8 cellular contexts compared by ENCODE assay signal in the genomic region with DNA sequence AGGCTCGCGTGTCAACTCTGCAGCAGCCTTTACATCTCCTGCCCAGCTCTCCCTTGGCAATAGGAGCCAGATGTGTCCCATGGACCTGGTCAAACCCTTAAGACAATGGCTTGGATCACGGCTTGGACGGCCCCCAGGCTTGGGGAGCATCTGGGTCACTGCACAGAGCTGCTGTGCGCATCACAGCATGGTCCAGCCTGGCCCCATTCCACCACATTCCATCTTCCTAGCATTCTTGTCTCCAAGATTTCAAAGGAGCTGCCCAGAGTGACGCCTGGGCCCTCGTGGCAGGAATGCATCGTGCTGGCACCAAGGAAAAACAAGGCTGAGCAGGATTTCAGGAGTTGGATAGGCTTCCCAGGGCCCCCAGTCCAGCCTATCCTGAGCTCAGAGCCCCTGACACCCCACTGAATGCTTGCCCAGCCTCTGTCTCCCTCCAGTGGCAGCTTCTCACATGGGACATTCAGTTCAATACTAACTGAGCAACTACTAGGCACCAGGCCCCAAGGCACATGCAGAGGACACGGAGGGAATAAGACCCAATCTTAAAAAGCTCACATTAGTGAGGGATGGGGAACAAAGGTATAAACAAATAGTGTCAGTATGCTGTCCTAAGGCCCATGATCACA. TPM values are rescaled to one million over a fixed set of nuclear protein-coding genes. Genes with fewer than 3 reads are reported as not detected.
DNase-seq lines count a peak whose midpoint lies in the region; ATAC-seq, FAIRE-seq and TF ChIP-seq lines count a peak whose summit lies in the region.

No MANE protein-coding gene starts in this region.

- H3K27ac Mint-ChIP-seq in activated CD4-positive, alpha-beta T cell treated with anti-CD3 and anti-CD28 coated beads, Interleukin-2, amount 10 ng/mL, durations not matched to agents 24 days and 14 days = peak overlapping the region; percentile 99
- peak overlapping the region; percentile 29 for H3K27ac Mint-ChIP-seq in osteocyte (ENCODE audit: unreplicated experiment)

- no peak for TF ChIP-seq POLR2A in endothelial cell of umbilical vein (IDR thresholded peaks at IDR 0.05; ENCODE audit: low read depth, low read length)

- peaks cover 81% of the 10 kb centered on the region for H3K4me1 ChIP-seq in endothelial cell of umbilical vein (ENCODE audit: control insufficient read depth, extremely low read depth, insufficient read depth, low read length)

- H3K79me2 ChIP-seq in endothelial cell of umbilical vein (ENCODE audit: control insufficient read depth, insufficient read depth, low read length) = no peaks in the 10 kb centered on the region

- no peak overlapping the region for H2AFZ ChIP-seq in endothelial cell of umbilical vein (ENCODE audit: low read depth, low read length)

- no peaks in the 10 kb centered on the region for H3K9me1 ChIP-seq in endothelial cell of umbilical vein (replicated peaks; ENCODE audit: control insufficient read depth, extremely low read depth, insufficient read depth, low read length)

- dilution Hi-C loops in endothelial cell of umbilical vein (cut with MboI; ENCODE audit: extremely low pct_ligation_motif_present, low sequenced_read_pairs) = no loop called here

- no peak overlapping the region for H3K4me2 ChIP-seq in endothelial cell of umbilical vein (ENCODE audit: insufficient read depth, low read length)

- POLR2A ChIA-PET in RWPE1 (lab: Yijun Ruan, JAX; ENCODE audit: low non-redundant PET) (no interaction called here), endothelial cell of umbilical vein (lab: Charles Lee) (interaction anchor here (0.8 kb wide), 1 partner anchor 38 kb away, joined by 3 read pairs; no protein-coding TSS in a partner anchor)

- H3K4me3 Mint-ChIP-seq in activated CD4-positive, alpha-beta T cell treated with anti-CD3 and anti-CD28 coated beads, Interleukin-2, amount 10 ng/mL, durations not matched to agents 24 days and 14 days = peak overlapping the region; percentile 89
- H3K4me3 Mint-ChIP-seq in osteocyte (ENCODE audit: unreplicated experiment) = no peak overlapping the region

- TF ChIP-seq CTCF in RWPE1 (conservative IDR thresholded peaks at IDR 0.05; ENCODE audit: low read depth) = no peak
- TF ChIP-seq CTCF in endothelial cell of umbilical vein (IDR thresholded peaks at IDR 0.05; ENCODE audit: extremely low read depth in 1 of 2, insufficient read depth in 1 of 2, low read depth in 1 of 2, low read length in 2 of 2) = peak; percentile 62 to 65
- peak; percentile 56 for TF ChIP-seq CTCF in osteocyte (IDR thresholded peaks at IDR 0.05)

- CTCF ChIA-PET in RWPE1 (lab: Yijun Ruan, JAX) = no interaction called here
- CTCF ChIA-PET in endothelial cell of umbilical vein (lab: Charles Lee) = interaction anchor here (0.5 to 1.5 kb wide), 38 partner anchors 9 to 240 kb away, joined by 3 to 56 read pairs (median 4); partner anchors contain the start of genes BEAN1 and CDH5

- no peak for FAIRE-seq in endothelial cell of umbilical vein (lab: Jason Lieb, UNC)

- no peaks in the 10 kb centered on the region for H3K36me3 ChIP-seq in endothelial cell of umbilical vein (ENCODE audit: control insufficient read depth in 2 of 2, extremely low read depth in 1 of 2, insufficient read depth in 2 of 2, low read length in 2 of 2)

- no peak for ATAC-seq in HG03457 (IDR thresholded peaks at IDR 0.05; ENCODE audit: unreplicated experiment)

- H3K4me3 ChIP-seq in endothelial cell of umbilical vein (replicated peaks in 1 of 3; ENCODE audit: insufficient read depth in 1 of 3, low read depth in 1 of 3, low read length in 3 of 3) = no peak overlapping the region

- H3K9me3 ChIP-seq in endothelial cell of umbilical vein (replicated peaks; ENCODE audit: control insufficient read depth, insufficient read depth, low read length) = no peaks in the 10 kb centered on the region

- H4K20me1 ChIP-seq in endothelial cell of umbilical vein (replicated peaks; ENCODE audit: control insufficient read depth, extremely low read depth, insufficient read depth, low read length) = no peaks in the 10 kb centered on the region

- no peaks in the 10 kb centered on the region for H3K27me3 ChIP-seq in endothelial cell of umbilical vein (ENCODE audit: control insufficient read depth in 2 of 2, insufficient read depth in 2 of 2, low read length in 2 of 2)

- intact Hi-C loops in activated CD4-positive, alpha-beta T cell treated with anti-CD3 and anti-CD28 coated beads, Interleukin-2, amount 10 ng/mL, durations not matched to agents 24 days and 14 days (cut with micrococcal nuclease) = loop anchor here (1.0 to 2.0 kb wide), 2 partner anchors 109 to 357 kb away; no protein-coding TSS in a partner anchor
- intact Hi-C loops in endothelial cell of umbilical vein (cut with micrococcal nuclease) = loop anchor here (1.0 to 5.0 kb wide), 9 partner anchors 32 to 157 kb away; partner anchors contain the start of genes CMTM1, CMTM3 and TK2

- H3K27ac ChIP-seq in RWPE1 (peak overlapping the region; percentile 85), endothelial cell of umbilical vein (ENCODE audit: insufficient read depth, low read depth, low read length) (peak overlapping the region; percentile 87)

- no peaks in the 10 kb centered on the region for H3K27me3 Mint-ChIP-seq in activated CD4-positive, alpha-beta T cell treated with anti-CD3 and anti-CD28 coated beads, Interleukin-2, amount 10 ng/mL, durations not matched to agents 24 days and 14 days
- H3K27me3 Mint-ChIP-seq in osteocyte (ENCODE audit: unreplicated experiment) = no peaks in the 10 kb centered on the region

- peaks cover 11% of the 10 kb centered on the region for H3K36me3 Mint-ChIP-seq in activated CD4-positive, alpha-beta T cell treated with anti-CD3 and anti-CD28 coated beads, Interleukin-2, amount 10 ng/mL, durations not matched to agents 24 days and 14 days (ENCODE audit: low read depth)
- peaks cover 12% of the 10 kb centered on the region for H3K36me3 Mint-ChIP-seq in osteocyte (ENCODE audit: unreplicated experiment)

- BruUV-seq in endothelial cell of umbilical vein (replicated peaks; lab: Mats Ljungman, UMichigan) = no TSS peak

- DNase-seq in activated CD4-positive, alpha-beta T cell treated with anti-CD3 and anti-CD28 coated beads, Interleukin-2, amount 10 ng/mL, durations not matched to agents 24 days and 14 days = peak; percentile 78
- DNase-seq in activated CD4-positive, alpha-beta T cell treated with anti-CD3 and anti-CD28 coated beads for 1 hour = no peak
- no peak for DNase-seq in RWPE1 (ENCODE audit: low spot score)
- DNase-seq in endothelial cell of umbilical vein (ENCODE audit: low read depth, low spot score) = peak; percentile 66
- DNase-seq in osteocyte (ENCODE audit: extremely low spot score, unreplicated experiment) = no peak
- no peak for DNase-seq in islet precursor cell
- no peak for DNase-seq in amniotic stem cell (lab: John Stamatoyannopoulos, UW)

- no peaks in the 10 kb centered on the region for H3K9me3 Mint-ChIP-seq in activated CD4-positive, alpha-beta T cell treated with anti-CD3 and anti-CD28 coated beads, Interleukin-2, amount 10 ng/mL, durations not matched to agents 24 days and 14 days
- H3K9me3 Mint-ChIP-seq in osteocyte (ENCODE audit: unreplicated experiment) = no peaks in the 10 kb centered on the region

- peak overlapping the region; percentile 59 for H3K9ac ChIP-seq in endothelial cell of umbilical vein (replicated peaks; ENCODE audit: extremely low read depth, insufficient read depth, low read length)

- H3K4me1 Mint-ChIP-seq in activated CD4-positive, alpha-beta T cell treated with anti-CD3 and anti-CD28 coated beads, Interleukin-2, amount 10 ng/mL, durations not matched to agents 24 days and 14 days = peaks cover 56% of the 10 kb centered on the region
- peaks cover 69% of the 10 kb centered on the region for H3K4me1 Mint-ChIP-seq in osteocyte (ENCODE audit: unreplicated experiment)

TF ChIP-seq in endothelial cell of umbilical vein, 7 proteins besides CTCF, POLR2A, EP300 and RAD21 (continues in another document):
- no peak for TF ChIP-seq FOS (IDR thresholded peaks at IDR 0.05; ENCODE audit: borderline replicate concordance, insufficient read depth, low read length)

RNA-seq across cellular contexts. Expression of gene TK2, which starts 34.3 kb away (rescaled TPM):
- total RNA-seq in activated CD4-positive, alpha-beta T cell treated with anti-CD3 and anti-CD28 coated beads, Interleukin-2, amount 10 ng/mL, durations not matched to agents 24 days and 14 days = 5.8 and 6.7 TPM in 2 replicates
- total RNA-seq in endothelial cell of umbilical vein = 23.4 and 25.2 TPM in 2 replicates
- polyA plus RNA-seq in endothelial cell of umbilical vein = 12.1 and 12.2 TPM in 2 replicates
- 15.2 and 16.6 TPM in 2 replicates for polyA plus RNA-seq in endothelial cell of umbilical vein (2011; cell fraction: cytosol; rRNA removed)
- polyA plus RNA-seq in endothelial cell of umbilical vein (2011; cell fraction: nucleus; rRNA removed) = 25.4 and 27.0 TPM in 2 replicates
- polyA plus RNA-seq in endothelial cell of umbilical vein (2012) = 19.2 and 20.4 TPM in 2 replicates
- 31.5 and 50.2 TPM in 2 replicates for polyA minus RNA-seq in endothelial cell of umbilical vein
- polyA minus RNA-seq in endothelial cell of umbilical vein (2011; cell fraction: cytosol; rRNA and poly(A)+ RNA removed) = 14.0 TPM
- polyA minus RNA-seq in endothelial cell of umbilical vein (2011; cell fraction: nucleus; rRNA and poly(A)+ RNA removed) = 10.6 and 12.2 TPM in 2 replicates
- 33.2 and 37.4 TPM in 2 replicates for total RNA-seq in osteocyte

RNA-seq across cellular contexts. Expression of gene CKLF, which starts 36.7 kb away (rescaled TPM):
- total RNA-seq in activated CD4-positive, alpha-beta T cell treated with anti-CD3 and anti-CD28 coated beads, Interleukin-2, amount 10 ng/mL, durations not matched to agents 24 days and 14 days = 145 and 146 TPM in 2 replicates
- total RNA-seq in endothelial cell of umbilical vein (80.0 and 93.4 TPM in 2 replicates), osteocyte (41.5 and 42.5 TPM in 2 replicates)
- 197 and 209 TPM in 2 replicates for polyA plus RNA-seq in endothelial cell of umbilical vein
- polyA plus RNA-seq in endothelial cell of umbilical vein (2011; cell fraction: cytosol; rRNA removed) = 174 and 175 TPM in 2 replicates
- polyA plus RNA-seq in endothelial cell of umbilical vein (2011; cell fraction: nucleus; rRNA removed) = 54.0 and 61.7 TPM in 2 replicates
- polyA plus RNA-seq in endothelial cell of umbilical vein (2012) = 85.6 and 95.1 TPM in 2 replicates
- polyA minus RNA-seq in endothelial cell of umbilical vein = 49.7 and 62.3 TPM in 2 replicates
- polyA minus RNA-seq in endothelial cell of umbilical vein (2011; cell fraction: cytosol; rRNA and poly(A)+ RNA removed) = 38.7 TPM
- 9.4 and 9.9 TPM in 2 replicates for polyA minus RNA-seq in endothelial cell of umbilical vein (2011; cell fraction: nucleus; rRNA and poly(A)+ RNA removed)

RNA-seq across cellular contexts. Expression of gene CMTM1, which starts 50.6 kb away (rescaled TPM):
- 12.2 and 13.6 TPM in 2 replicates for total RNA-seq in activated CD4-positive, alpha-beta T cell treated with anti-CD3 and anti-CD28 coated beads, Interleukin-2, amount 10 ng/mL, durations not matched to agents 24 days and 14 days
- total RNA-seq in endothelial cell of umbilical vein (9.3 and 12.3 TPM in 2 replicates), osteocyte (7.8 and 8.0 TPM in 2 replicates)
- 3.0 and 3.8 TPM in 2 replicates for polyA plus RNA-seq in endothelial cell of umbilical vein
- 1.9 and 2.5 TPM in 2 replicates for polyA plus RNA-seq in endothelial cell of umbilical vein (2011; cell fraction: cytosol; rRNA removed)
- polyA plus RNA-seq in endothelial cell of umbilical vein (2011; cell fraction: nucleus; rRNA removed) = 1.8 and 2.4 TPM in 2 replicates
- polyA plus RNA-seq in endothelial cell of umbilical vein (2012) = 2.9 and 5.1 TPM in 2 replicates
- 3.8 and 4.5 TPM in 2 replicates for polyA minus RNA-seq in endothelial cell of umbilical vein
- polyA minus RNA-seq in endothelial cell of umbilical vein (2011; cell fraction: cytosol; rRNA and poly(A)+ RNA removed) = 4.8 TPM
- 1.2 and 1.9 TPM in 2 replicates for polyA minus RNA-seq in endothelial cell of umbilical vein (2011; cell fraction: nucleus; rRNA and poly(A)+ RNA removed)

Comparison
In these comparisons a context has a peak if more than half of its experiments do, and no peak if none do; other contexts are left out.
1. DNase-seq: peak in activated CD4-positive, alpha-beta T cell treated with anti-CD3 and anti-CD28 coated beads, Interleukin-2, amount 10 ng/mL, durations not matched to agents 24 days and 14 days (single experiment) and endothelial cell of umbilical vein (single experiment); none in activated CD4-positive, alpha-beta T cell treated with anti-CD3 and anti-CD28 coated beads for 1 hour (single experiment), RWPE1 (single experiment), osteocyte (single experiment), islet precursor cell (single experiment) and amniotic stem cell (single experiment).